8 cellular contexts compared by ENCODE assay signal in the genomic region with DNA sequence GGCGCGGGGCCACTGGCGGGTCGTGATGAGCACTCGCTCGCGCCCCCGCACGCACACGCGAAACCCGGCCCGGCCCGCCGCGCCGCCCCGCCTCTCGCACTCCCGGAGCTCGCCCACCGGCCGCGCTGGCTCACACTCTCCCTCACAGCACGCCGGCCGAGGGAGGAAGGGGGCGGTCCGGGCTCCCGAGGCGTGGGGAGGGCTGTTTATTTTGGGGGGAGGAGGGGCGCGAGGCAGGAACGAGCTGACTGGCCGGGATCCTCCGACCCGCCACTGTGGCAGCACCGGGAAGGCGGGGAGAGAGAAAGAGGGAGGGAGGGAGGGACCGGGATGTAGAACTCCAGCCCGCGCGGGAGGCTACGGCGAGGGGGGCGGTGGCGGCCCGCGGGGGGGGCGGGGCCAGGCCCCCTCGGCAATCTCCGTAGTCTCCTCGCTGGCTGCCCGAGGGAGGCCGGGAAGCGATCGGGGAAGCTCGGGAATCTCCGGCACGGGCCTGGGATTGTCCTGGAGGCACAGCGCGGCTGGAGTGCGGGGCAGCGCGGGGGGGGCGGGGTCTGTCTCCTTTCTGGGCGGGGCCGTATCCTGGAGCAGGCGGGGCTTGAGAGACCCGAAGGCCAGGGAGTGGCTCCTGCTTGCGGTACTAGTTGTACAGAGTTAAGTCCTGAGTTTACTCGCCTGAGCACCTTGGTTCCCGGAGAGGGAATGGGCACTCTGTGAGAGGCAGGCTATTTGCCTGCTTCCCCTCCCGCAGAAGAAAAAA. TPM values are rescaled to one million over a fixed set of nuclear protein-coding genes. Genes with fewer than 3 reads are reported as not detected.
DNase-seq lines count a peak whose midpoint lies in the region; ATAC-seq and TF ChIP-seq lines count a peak whose summit lies in the region.

RBFOX2 (minus strand) TSS at position 179 of the 760 bp plus-strand sequence. CDS start 399 bp downstream, outside the sequence.

- peak within 1 kb of the TSS; percentile 93 for H3K27ac Mint-ChIP-seq in mesothelial cell of epicardium

- H3K27me3 ChIP-seq in OCI-LY3 (ENCODE audit: low read depth, low read length) = peaks cover 44% of the 10 kb centered on the region

- peaks cover 32% of the 10 kb centered on the region for H3K4me1 Mint-ChIP-seq in mesothelial cell of epicardium

- H3K27me3 Mint-ChIP-seq in mesothelial cell of epicardium (ENCODE audit: low read depth) = no peaks in the 10 kb centered on the region

- H3K4me3 Mint-ChIP-seq in mesothelial cell of epicardium = peak within 1 kb of the TSS; percentile 84

- no peak within 1 kb of the TSS; the same call in 1 of the 2 replicates for H2AFZ ChIP-seq in OCI-LY3 (ENCODE audit: low read depth, low read length)

- H3K4me1 ChIP-seq in OCI-LY3 (ENCODE audit: low read length) = no peaks in the 10 kb centered on the region

- H3K9me3 ChIP-seq in OCI-LY3 (ENCODE audit: insufficient read depth, low read length) = no peaks in the 10 kb centered on the region

- peak within 1 kb of the TSS; percentile 71 for H3K4me3 ChIP-seq in OCI-LY3 (ENCODE audit: low read length)

- H3K36me3 ChIP-seq in OCI-LY3 (replicated peaks; ENCODE audit: low read depth, low read length) = no peaks in the 10 kb centered on the region

- no peaks in the 10 kb centered on the region for H3K79me2 ChIP-seq in OCI-LY3 (ENCODE audit: low read length)

- H3K27ac ChIP-seq in OCI-LY3 (ENCODE audit: low read length) = no peak within 1 kb of the TSS

- H4K20me1 ChIP-seq in OCI-LY3 (ENCODE audit: insufficient read depth, low read length) = no peaks in the 10 kb centered on the region

- peaks cover 6% of the 10 kb centered on the region for H3K36me3 Mint-ChIP-seq in mesothelial cell of epicardium

- DNase-seq in DMS153 (lab: John Stamatoyannopoulos, UW) = peak; percentile 92
- peak; percentile 79 for DNase-seq in HuH-7.5 (ENCODE audit: low spot score)
- DNase-seq in activated T-cell treated with anti-CD3 and anti-CD28 coated beads, Interleukin-2, amount 50 U/mL, for 1 hour = peak; percentile 70
- DNase-seq in epidermal melanocyte (ENCODE audit: insufficient read length, low spot score) = peak; percentile 95
- peak; percentile 94 to 98 for DNase-seq in mesothelial cell of epicardium (ENCODE audit: low spot score in 2 of 2, unreplicated experiment in 2 of 2)
- peak; percentile 67 for DNase-seq in stimulated activated CD8-positive, alpha-beta memory T cell treated with anti-CD3 and anti-CD28 coated beads, Interleukin-12 subunit alpha, Interleukin-12 subunit beta, amount 100 ng/mL, for 4 hours (ENCODE audit: low read depth)

- no peaks in the 10 kb centered on the region for H3K9me3 Mint-ChIP-seq in mesothelial cell of epicardium

- no peak for ATAC-seq in HG02571 (IDR thresholded peaks at IDR 0.05; ENCODE audit: unreplicated experiment)

- no peak within 1 kb of the TSS for H3K9ac ChIP-seq in OCI-LY3 (ENCODE audit: low read length)

- no peak for TF ChIP-seq CTCF in OCI-LY3 (IDR thresholded peaks at IDR 0.05; ENCODE audit: low read depth, low read length)
- TF ChIP-seq CTCF in mesothelial cell of epicardium (IDR thresholded peaks at IDR 0.05; ENCODE audit: unreplicated experiment) = no peak

- peak within 1 kb of the TSS; percentile 44 for H3K4me2 ChIP-seq in OCI-LY3 (ENCODE audit: low read length)

RNA-seq across cellular contexts. Expression of gene RBFOX2, which starts in this region (rescaled TPM):
- total RNA-seq in mesothelial cell of epicardium = 209 to 212 TPM (median 210 TPM) in 3 replicates
